1 cellular context compared by ENCODE assay signal in genomic region chr6:39203804-39204495, GRCh38.
TF ChIP-seq lines count a peak whose summit lies in the region.

No MANE protein-coding gene starts in this region.

TF ChIP-seq in GM23338, 12 proteins besides CTCF, POLR2A, EP300 and RAD21 (continued from another document):
- TF ChIP-seq ZNF462 (CRISPR knock-in tag; IDR thresholded peaks at IDR 0.05) (no peak), ZNF114 (CRISPR knock-in tag; IDR thresholded peaks at IDR 0.05) (no peak), REST (IDR thresholded peaks at IDR 0.05; ENCODE audit: unreplicated experiment) (no peak), ZNF331 (CRISPR knock-in tag; IDR thresholded peaks at IDR 0.05; ENCODE audit: low read depth) (no peak), STAT1 (IDR thresholded peaks at IDR 0.05; ENCODE audit: unreplicated experiment) (no peak), POLR2AphosphoS5 (IDR thresholded peaks at IDR 0.05; ENCODE audit: low read depth) (no peak), ETS1 (IDR thresholded peaks at IDR 0.05) (no peak)
TF ChIP-seq in GM23338: peak in this region for 0.
